In genomic region chr21:20662523-20662922, GRCh38 we compare ENCODE assay signal across 25 cellular contexts.
"Had no signal": no experiment of that assay in that cellular context is flagged by ENCODE, and none has a peak within 500 bp of the region (broad histone marks: within the 10 kb centered on the region; RNA-seq: fewer than 3 reads in every experiment).

No MANE protein-coding gene starts in this region.

- DNase-seq: activated CD4-positive, alpha-beta T cell treated with anti-CD3 and anti-CD28 coated beads, Interleukin-2, amount 10 ng/mL, durations not matched to agents 24 days and 14 days; activated CD8-positive, alpha-beta memory T cell treated with anti-CD3 and anti-CD28 coated beads for 24 hours; activated naive CD8-positive, alpha-beta T cell treated with anti-CD3 and anti-CD28 coated beads, Interleukin-2, amount 10 ng/mL, durations not matched to agents 7 days and 5 days; anterior cingulate cortex; brain microvascular endothelial cell; effector CD4-positive, alpha-beta T cell; foreskin keratinocyte; head of caudate nucleus; kidney; left lung; mammary epithelial cell; naive thymus-derived CD4-positive, alpha-beta T cell; occipital lobe; right cardiac atrium; stimulated activated CD4-positive, alpha-beta T cell treated with anti-CD3 and anti-CD28 coated beads, Interleukin-15, amount 100 ng/mL, for 24 hours; stimulated activated CD4-positive, alpha-beta T cell treated with anti-CD3 and anti-CD28 coated beads, Interleukin-4, amount 100 ng/mL, for 1 hour; stimulated activated naive CD4-positive, alpha-beta T cell treated with Interleukin-2 at 50 U/mL for 16 hours; substantia nigra; T-helper 17 cell; uterus had no signal

- ATAC-seq: foreskin keratinocyte; left lung; naive thymus-derived CD4-positive, alpha-beta T cell; right cardiac atrium; T-helper 17 cell had no signal

- H3K9me3 ChIP-seq: tibial nerve, uterus had no signal

- H3K27me3 ChIP-seq: brain microvascular endothelial cell, foreskin keratinocyte, left lung, tibial nerve, uterus had no signal

- H3K36me3 ChIP-seq: brain microvascular endothelial cell, left lung, tibial nerve, uterus had no signal

- H3K4me3 ChIP-seq: coronary artery, left lung, skin epidermis, tibial nerve, uterus had no signal

- H3K27ac Mint-ChIP-seq: activated CD4-positive, alpha-beta T cell treated with anti-CD3 and anti-CD28 coated beads, Interleukin-2, amount 10 ng/mL, durations not matched to agents 24 days and 14 days; activated naive CD8-positive, alpha-beta T cell treated with anti-CD3 and anti-CD28 coated beads, Interleukin-2, amount 10 ng/mL, durations not matched to agents 7 days and 5 days; progenitor cell of endocrine pancreas; T-helper 17 cell had no signal

- H3K4me1 Mint-ChIP-seq: activated CD4-positive, alpha-beta T cell treated with anti-CD3 and anti-CD28 coated beads, Interleukin-2, amount 10 ng/mL, durations not matched to agents 24 days and 14 days; activated naive CD8-positive, alpha-beta T cell treated with anti-CD3 and anti-CD28 coated beads, Interleukin-2, amount 10 ng/mL, durations not matched to agents 7 days and 5 days; central memory CD8-positive, alpha-beta T cell; naive thymus-derived CD4-positive, alpha-beta T cell; T-helper 17 cell had no signal

- H3K36me3 Mint-ChIP-seq: activated naive CD8-positive, alpha-beta T cell treated with anti-CD3 and anti-CD28 coated beads, Interleukin-2, amount 10 ng/mL, durations not matched to agents 7 days and 5 days; naive thymus-derived CD4-positive, alpha-beta T cell had no signal

- H3K27ac ChIP-seq: brain microvascular endothelial cell, coronary artery, foreskin keratinocyte, left lung, skin epidermis, tibial nerve, uterus had no signal

- H3K4me1 ChIP-seq: foreskin keratinocyte, left lung, tibial nerve, uterus had no signal

- H3K27me3 Mint-ChIP-seq: activated CD4-positive, alpha-beta T cell treated with anti-CD3 and anti-CD28 coated beads, Interleukin-2, amount 10 ng/mL, durations not matched to agents 24 days and 14 days; activated naive CD8-positive, alpha-beta T cell treated with anti-CD3 and anti-CD28 coated beads, Interleukin-2, amount 10 ng/mL, durations not matched to agents 7 days and 5 days; central memory CD8-positive, alpha-beta T cell; naive thymus-derived CD4-positive, alpha-beta T cell; progenitor cell of endocrine pancreas; T-helper 17 cell had no signal

- H3K4me3 Mint-ChIP-seq: activated CD4-positive, alpha-beta T cell treated with anti-CD3 and anti-CD28 coated beads, Interleukin-2, amount 10 ng/mL, durations not matched to agents 24 days and 14 days; activated naive CD8-positive, alpha-beta T cell treated with anti-CD3 and anti-CD28 coated beads, Interleukin-2, amount 10 ng/mL, durations not matched to agents 7 days and 5 days; central memory CD8-positive, alpha-beta T cell; naive thymus-derived CD4-positive, alpha-beta T cell; T-helper 17 cell had no signal
